In genomic region chr18:79528846-79529245, GRCh38 we compare ENCODE assay signal across 8 cellular contexts.
DNase-seq lines count a peak whose midpoint lies in the region; ATAC-seq, FAIRE-seq and TF ChIP-seq lines count a peak whose summit lies in the region.

No MANE protein-coding gene starts in this region.

- DNase-seq in BJ (ENCODE audit: low read depth) (peak; percentile 5), GM19239 (ENCODE audit: insufficient read length, low spot score) (peak; percentile 86), NCI-H2196 (lab: John Stamatoyannopoulos, UW; ENCODE audit: unreplicated experiment) (peak; percentile 57), dorsolateral prefrontal cortex (peak in 8 of 10 donors; percentile 45 to 81 (median 53)), medulla oblongata (ENCODE audit: extremely low spot score) (peak; percentile 78)
- DNase-seq in activated CD4-positive, alpha-beta T cell treated with anti-CD3 and anti-CD28 coated beads, Interleukin-2, amount 50 U/mL, for 24 hours (ENCODE audit: low read depth in 1 of 2, low spot score in 1 of 2), result peak; percentile 56 to 75
- peak; percentile 39 to 54 for DNase-seq in stimulated activated CD8-positive, alpha-beta memory T cell treated with anti-CD3 and anti-CD28 coated beads, Interleukin-2, amount 100 ng/mL, for 1 hour (ENCODE audit: low read depth in 2 of 2)

- H3K27me3 ChIP-seq in BJ (ENCODE audit: control insufficient read depth, insufficient read depth, low read length) (peaks cover 11% of the 10 kb centered on the region), dorsolateral prefrontal cortex (peaks cover 0 to 59% (median 11%) of the 10 kb centered on the region in 45 donors)

- H3K4me3 ChIP-seq in BJ (ENCODE audit: low read depth, low read length), result no peak overlapping the region
- no peak overlapping the region for H3K4me3 ChIP-seq in dorsolateral prefrontal cortex

- H3K36me3 ChIP-seq in BJ (ENCODE audit: control insufficient read depth, insufficient read depth, low read length), result no peaks in the 10 kb centered on the region

- intact Hi-C loops in dorsolateral prefrontal cortex (cut with DNase I), result loop anchor here (1.0 to 10.0 kb wide), 4 partner anchors 48 to 150 kb away; no protein-coding TSS in a partner anchor

- CTCF ChIA-PET in BJ (lab: Yijun Ruan, JAX), result interaction anchor here (1.2 to 9.9 kb wide), 7 partner anchors 10 to 149 kb away, joined by 4 to 190 read pairs (median 7); no protein-coding TSS in a partner anchor

- POLR2A ChIA-PET in BJ (lab: Charles Lee), result no interaction called here

- H3K27ac ChIP-seq in dorsolateral prefrontal cortex, result no peak overlapping the region

- peak; percentile 90 for TF ChIP-seq CTCF in BJ (IDR thresholded peaks at IDR 0.05; ENCODE audit: insufficient read depth, low read depth, low read length)
- TF ChIP-seq CTCF in dorsolateral prefrontal cortex (IDR thresholded peaks at IDR 0.05 in 54 of 56, conservative IDR thresholded peaks at IDR 0.05 in 2 of 56; ENCODE audit: low read depth in 1 of 56, partially characterized antibody in 56 of 56), result peak; percentile 60 to 94 (median 82)

- no peak for ATAC-seq in GM21619 (IDR thresholded peaks at IDR 0.05; ENCODE audit: unreplicated experiment)

- peak; percentile 92 for FAIRE-seq in GM19239 (lab: Jason Lieb, UNC)

Comparison
In these comparisons a context has a peak if more than half of its experiments do, and no peak if none do; other contexts are left out.
1. DNase-seq: peak in every context shown above with its lines; median percentile 86 in GM19239; 78 in medulla oblongata; 66 in activated CD4-positive, alpha-beta T cell treated with anti-CD3 and anti-CD28 coated beads, Interleukin-2, amount 50 U/mL, for 24 hours; 57 in NCI-H2196; 53 in dorsolateral prefrontal cortex; 46 in stimulated activated CD8-positive, alpha-beta memory T cell treated with anti-CD3 and anti-CD28 coated beads, Interleukin-2, amount 100 ng/mL, for 1 hour; 5 in BJ.